In genomic region chr11:1060885-1061616, GRCh38 we compare ENCODE assay signal across 13 cellular contexts. TPM values are rescaled to one million over a fixed set of nuclear protein-coding genes. Genes with fewer than 3 reads are reported as not detected.
DNase-seq lines count a peak whose midpoint lies in the region; ATAC-seq and TF ChIP-seq lines count a peak whose summit lies in the region.
"Had no signal": no experiment of that assay in that cellular context is flagged by ENCODE, and none has a peak within 500 bp of the region (broad histone marks: within the 10 kb centered on the region; RNA-seq: fewer than 3 reads in every experiment).

No MANE protein-coding gene starts in this region.

- WGBS in testis, 2 donors: 69 to 71% methylated on average over 17 of the region's 17 CpGs

- no peak for TF ChIP-seq CTCF in AG09319 (IDR thresholded peaks at IDR 0.05; ENCODE audit: low read depth, low read length)
- no peak for TF ChIP-seq CTCF in testis (IDR thresholded peaks at IDR 0.05)

- no peak overlapping the region for H3K27ac ChIP-seq in testis
- H3K27ac ChIP-seq: lower lobe of right lung had no signal

- H3K4me3 ChIP-seq in testis: no peak overlapping the region
- H3K4me3 ChIP-seq: lower lobe of right lung had no signal

- DNase-seq in AG09319 (ENCODE audit: extremely low read depth, low read depth): peak; percentile 29
- peak; percentile 55 for DNase-seq in LHCN-M2 (ENCODE audit: low read depth)
- DNase-seq in dermis blood vessel endothelial cell: peak; percentile 55
- DNase-seq in mucosa of gallbladder (ENCODE audit: low spot score): peak; percentile 55
- no peak for DNase-seq in Kasumi-1 (lab: John Stamatoyannopoulos, UW)
- no peak for DNase-seq in testis
- DNase-seq: CD4-positive, CD25-positive, alpha-beta regulatory T cell; lower lobe of right lung; NCI-H524 had no signal

- intact Hi-C loops in testis (cut with DNase I; ENCODE audit: low total_unique reads): no loop called here

- H3K27me3 ChIP-seq in testis: no peaks in the 10 kb centered on the region

- ATAC-seq in HG02884 (IDR thresholded peaks at IDR 0.05; ENCODE audit: unreplicated experiment): no peak
- ATAC-seq in GM18505 (IDR thresholded peaks at IDR 0.05; ENCODE audit: unreplicated experiment): no peak
- ATAC-seq: activated T-helper 17 cell treated with anti-CD3 and anti-CD28 coated beads, Interleukin-2, amount 50 U/mL, for 72 hours had no signal

- no peaks in the 10 kb centered on the region for H3K4me1 ChIP-seq in testis
- H3K4me1 ChIP-seq: lower lobe of right lung had no signal

- no peaks in the 10 kb centered on the region for H3K36me3 ChIP-seq in testis (ENCODE audit: low read depth, missing control alignments)
- H3K36me3 ChIP-seq: lower lobe of right lung had no signal

- H3K9me3 ChIP-seq in testis: no peaks in the 10 kb centered on the region

- no peak for TF ChIP-seq POLR2A in GM18505 (IDR thresholded peaks at IDR 0.05; ENCODE audit: borderline replicate concordance, extremely low read depth, insufficient read depth, insufficient read length)
- no peak for TF ChIP-seq POLR2A in testis (IDR thresholded peaks at IDR 0.05)

RNA-seq across cellular contexts. Expression of gene MUC2, which starts 13.6 kb away (rescaled TPM):
- total RNA-seq in LHCN-M2 (2014; rRNA removed) (not detected in 2 replicates), dermis blood vessel endothelial cell (not detected in 2 replicates), mucosa of gallbladder (0.26 TPM), testis (under 1 TPM; 0.47 to 0.93 TPM)
- not detected for polyA plus RNA-seq in LHCN-M2 (2012)
- polyA plus RNA-seq in testis (ENCODE audit: insufficient read depth, low read depth, low replicate concordance): 0.41 TPM
- total RNA-seq: activated T-helper 17 cell treated with anti-CD3 and anti-CD28 coated beads, Interleukin-2, amount 50 U/mL, for 72 hours; CD4-positive, CD25-positive, alpha-beta regulatory T cell; endodermal cell; lower lobe of right lung had no signal
- polyA plus RNA-seq: CD4-positive, CD25-positive, alpha-beta regulatory T cell had no signal

RNA-seq across cellular contexts. Expression of gene MUC6, which starts 24.5 kb away (rescaled TPM):
- not detected in 2 replicates for total RNA-seq in LHCN-M2 (2014; rRNA removed)
- 0.05 TPM for polyA plus RNA-seq in LHCN-M2 (2012)
- total RNA-seq in dermis blood vessel endothelial cell: not detected in 2 replicates
- total RNA-seq in mucosa of gallbladder: 173 TPM
- under 1 TPM; 0.16 to 0.19 TPM for total RNA-seq in testis
- 1.5 TPM for polyA plus RNA-seq in testis (ENCODE audit: insufficient read depth, low read depth, low replicate concordance)
- total RNA-seq: activated T-helper 17 cell treated with anti-CD3 and anti-CD28 coated beads, Interleukin-2, amount 50 U/mL, for 72 hours; CD4-positive, CD25-positive, alpha-beta regulatory T cell had no signal

Comparison
In these comparisons a context has a peak if more than half of its experiments do, and no peak if none do; other contexts are left out.
1. DNase-seq: peak in AG09319 (single experiment), LHCN-M2 (single experiment), dermis blood vessel endothelial cell (single experiment) and mucosa of gallbladder (single experiment); none in Kasumi-1 (0 of 2) and testis (single experiment).
2. RNA of gene MUC6, which starts 24.5 kb away (total RNA-seq): 173 TPM in mucosa of gallbladder (single experiment); 0.16 to 0.19 TPM in testis, not detected in LHCN-M2 and not detected in dermis blood vessel endothelial cell; every median in the first group is over 100 times any median in the second.